In the genomic region with DNA sequence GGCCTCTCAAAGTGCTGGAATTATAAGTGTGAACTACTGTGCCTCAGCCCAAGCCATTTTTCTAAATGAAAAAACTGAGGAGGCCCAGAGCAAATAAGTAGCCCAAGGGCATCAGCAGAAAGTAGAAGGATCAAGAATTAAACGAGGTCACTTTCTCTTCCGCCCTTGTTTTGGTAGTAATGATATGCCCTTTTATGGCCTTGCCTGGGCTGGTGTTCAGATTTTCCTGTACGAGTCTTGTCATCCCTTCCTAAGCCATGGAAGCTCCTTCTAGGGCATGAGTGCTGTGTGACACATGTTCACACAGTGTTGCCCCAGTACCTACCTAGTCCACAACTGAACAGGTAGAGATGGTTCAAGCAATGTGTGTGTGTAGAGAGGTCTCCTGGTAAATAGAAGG, we compare ENCODE assay signal across 23 cellular contexts.
"Had no signal": no experiment of that assay in that cellular context is flagged by ENCODE, and none has a peak within 500 bp of the region (broad histone marks: within the 10 kb centered on the region; RNA-seq: fewer than 3 reads in every experiment).

No MANE protein-coding gene starts in this region.

- H3K9ac ChIP-seq: parathyroid adenoma had no signal

- H3K9me3 Mint-ChIP-seq: mesothelial cell of epicardium; nephron; stimulated activated memory B cell treated with anti-CD40 and anti-IgM and Interleukin-4, amounts not matched to agents 10 μg/mL and 1 μg/mL and 100 μg/mL, for 72 hours; stimulated activated naive CD8-positive, alpha-beta T cell treated with anti-CD3 and anti-CD28 coated beads, Interleukin-15, Interleukin-2, amounts not matched to agents 100 ng/mL and 50 ng/mL, for 24 hours had no signal

- H3K36me3 ChIP-seq: gastroesophageal sphincter, right lobe of liver, tibial artery, vagina had no signal

- H3K27ac ChIP-seq: coronary artery, dorsolateral prefrontal cortex, gastroesophageal sphincter, parathyroid adenoma, psoas muscle, right lobe of liver, tibial artery, upper lobe of left lung, vagina had no signal

- DNase-seq: dorsolateral prefrontal cortex; effector CD8-positive, alpha-beta T cell; glutamatergic neuron; islet precursor cell; mammary epithelial cell; psoas muscle; retina; right lobe of liver; spleen; stimulated activated CD4-positive, alpha-beta T cell treated with anti-CD3 and anti-CD28 coated beads, Interleukin-15, amount 100 ng/mL, for 24 hours; stimulated activated CD4-positive, alpha-beta T cell treated with anti-CD3 and anti-CD28 coated beads, Interleukin-1b, Interleukin-23, amount 100 ng/mL, for 48 hours; stimulated activated CD4-positive, alpha-beta T cell treated with anti-CD3 and anti-CD28 coated beads, Interleukin-4, amount 100 ng/mL, for 24 hours; tibial artery; upper lobe of left lung had no signal

- H3K36me3 Mint-ChIP-seq: mesothelial cell of epicardium; stimulated activated memory B cell treated with anti-CD40 and anti-IgM and Interleukin-4, amounts not matched to agents 10 μg/mL and 1 μg/mL and 100 μg/mL, for 72 hours had no signal

- H3K4me1 ChIP-seq: psoas muscle had no signal

- H3K4me3 ChIP-seq: coronary artery, dorsolateral prefrontal cortex, gastroesophageal sphincter, psoas muscle, right lobe of liver, spleen, tibial artery, upper lobe of left lung, vagina had no signal

- H3K27ac Mint-ChIP-seq: mesothelial cell of epicardium; nephron; stimulated activated memory B cell treated with anti-CD40 and anti-IgM and Interleukin-4, amounts not matched to agents 10 μg/mL and 1 μg/mL and 100 μg/mL, for 72 hours; stimulated activated naive CD8-positive, alpha-beta T cell treated with anti-CD3 and anti-CD28 coated beads, Interleukin-15, Interleukin-2, amounts not matched to agents 100 ng/mL and 50 ng/mL, for 24 hours had no signal

- H3K27me3 Mint-ChIP-seq: stimulated activated memory B cell treated with anti-CD40 and anti-IgM and Interleukin-4, amounts not matched to agents 10 μg/mL and 1 μg/mL and 100 μg/mL, for 72 hours; stimulated activated naive CD8-positive, alpha-beta T cell treated with anti-CD3 and anti-CD28 coated beads, Interleukin-15, Interleukin-2, amounts not matched to agents 100 ng/mL and 50 ng/mL, for 24 hours had no signal

- ATAC-seq: gastroesophageal sphincter; left lobe of liver; psoas muscle; stimulated activated memory B cell treated with anti-CD40 and anti-IgM and Interleukin-4, amounts not matched to agents 10 μg/mL and 1 μg/mL and 100 μg/mL, for 72 hours had no signal

- H3K27me3 ChIP-seq: dorsolateral prefrontal cortex, gastroesophageal sphincter, right lobe of liver, tibial artery, upper lobe of left lung, vagina had no signal

- H3K4me3 Mint-ChIP-seq: mesothelial cell of epicardium; nephron; stimulated activated memory B cell treated with anti-CD40 and anti-IgM and Interleukin-4, amounts not matched to agents 10 μg/mL and 1 μg/mL and 100 μg/mL, for 72 hours; stimulated activated naive CD8-positive, alpha-beta T cell treated with anti-CD3 and anti-CD28 coated beads, Interleukin-15, Interleukin-2, amounts not matched to agents 100 ng/mL and 50 ng/mL, for 24 hours had no signal

- H3K9me3 ChIP-seq: gastroesophageal sphincter, psoas muscle, right lobe of liver, spleen, tibial artery, upper lobe of left lung, vagina had no signal

- H2AFZ ChIP-seq: parathyroid adenoma had no signal
